Comparison of ENCODE assay signal across 1 cellular context in the genomic region with DNA sequence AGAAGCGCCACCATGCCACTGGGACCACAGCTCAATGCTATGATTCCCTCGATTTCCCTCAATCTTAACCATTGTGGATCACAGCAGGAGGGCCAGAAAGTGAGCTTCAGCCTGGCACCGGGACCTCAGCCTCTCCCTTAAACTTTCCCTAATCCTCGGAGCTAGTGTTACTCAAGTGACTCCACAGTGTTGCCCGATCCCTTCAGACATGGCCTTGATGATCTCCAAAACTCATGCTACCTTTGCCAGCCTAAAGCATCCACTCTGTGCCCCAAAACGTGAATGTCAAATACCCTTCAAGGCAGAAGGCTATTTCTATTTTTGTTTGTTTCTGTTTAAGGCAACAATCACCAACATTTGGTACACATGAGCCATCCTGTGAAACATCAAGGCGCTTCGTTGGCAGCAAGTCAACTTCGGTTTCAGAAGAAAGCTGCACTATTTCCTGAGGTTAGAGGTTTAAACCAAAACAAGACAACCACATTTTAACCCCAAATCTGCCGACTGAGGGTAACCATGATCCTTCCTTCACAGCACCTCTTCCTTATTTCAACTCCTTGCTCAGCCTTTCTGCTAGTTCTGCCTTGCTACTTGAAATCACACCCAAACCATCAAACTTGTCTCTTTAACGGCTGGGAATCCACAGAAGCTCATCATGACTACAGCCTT.
TF ChIP-seq lines count a peak whose summit lies in the region.

No MANE protein-coding gene starts in this region.

TF ChIP-seq in WTC11, 78 proteins besides CTCF, POLR2A, EP300 and RAD21 (continued from another document):
- TF ChIP-seq, protein P1, sequence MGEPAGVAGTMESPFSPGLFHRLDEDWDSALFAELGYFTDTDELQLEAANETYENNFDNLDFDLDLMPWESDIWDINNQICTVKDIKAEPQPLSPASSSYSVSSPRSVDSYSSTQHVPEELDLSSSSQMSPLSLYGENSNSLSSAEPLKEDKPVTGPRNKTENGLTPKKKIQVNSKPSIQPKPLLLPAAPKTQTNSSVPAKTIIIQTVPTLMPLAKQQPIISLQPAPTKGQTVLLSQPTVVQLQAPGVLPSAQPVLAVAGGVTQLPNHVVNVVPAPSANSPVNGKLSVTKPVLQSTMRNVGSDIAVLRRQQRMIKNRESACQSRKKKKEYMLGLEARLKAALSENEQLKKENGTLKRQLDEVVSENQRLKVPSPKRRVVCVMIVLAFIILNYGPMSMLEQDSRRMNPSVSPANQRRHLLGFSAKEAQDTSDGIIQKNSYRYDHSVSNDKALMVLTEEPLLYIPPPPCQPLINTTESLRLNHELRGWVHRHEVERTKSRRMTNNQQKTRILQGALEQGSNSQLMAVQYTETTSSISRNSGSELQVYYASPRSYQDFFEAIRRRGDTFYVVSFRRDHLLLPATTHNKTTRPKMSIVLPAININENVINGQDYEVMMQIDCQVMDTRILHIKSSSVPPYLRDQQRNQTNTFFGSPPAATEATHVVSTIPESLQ (CRISPR knock-in tag; IDR thresholded peaks at IDR 0.05) = no peak
